In genomic region chr19:35994868-35995654, GRCh38 we compare ENCODE assay signal across 1 cellular context.
A peak's percentile ranks its signal among the peaks of the same experiment; 100 is the strongest.
TF ChIP-seq lines count a peak whose summit lies in the region.

TSS of gene SDHAF1 (plus strand) at chr19:35995188. CDS start at chr19:35995275, 87 bp downstream.

TF ChIP-seq in GM12878, 131 proteins besides CTCF, POLR2A, EP300 and RAD21 (continued from another document and continues in another):
- TF ChIP-seq ZNF687 (IDR thresholded peaks at IDR 0.05) = peak; percentile 91
- TF ChIP-seq STAT1 (conservative IDR thresholded peaks at IDR 0.05) = no peak
- peak; percentile 36 for TF ChIP-seq KLF5 (IDR thresholded peaks at IDR 0.05; ENCODE audit: partially characterized antibody)
- TF ChIP-seq RB1 (IDR thresholded peaks at IDR 0.05; ENCODE audit: borderline replicate concordance) = peak; percentile 64; the same call in 1 of the 2 replicates
- no peak for TF ChIP-seq PAX8 (IDR thresholded peaks at IDR 0.05)
- TF ChIP-seq NFIC (IDR thresholded peaks at IDR 0.05; ENCODE audit: low read depth, low read length) = no peak
- no peak for TF ChIP-seq WRNIP1 (IDR thresholded peaks at IDR 0.05; ENCODE audit: borderline replicate concordance, low read depth, low read length)
- TF ChIP-seq IKZF2 (IDR thresholded peaks at IDR 0.05) = no peak
- TF ChIP-seq PBX3 (IDR thresholded peaks at IDR 0.05; ENCODE audit: insufficient replicate concordance, low read depth, low read length) = no peak
- TF ChIP-seq SIN3A (IDR thresholded peaks at IDR 0.05; ENCODE audit: low read depth, low read length) = peak; percentile 57; the same call in 1 of the 2 replicates
- TF ChIP-seq CBX3 (IDR thresholded peaks at IDR 0.05; ENCODE audit: borderline replicate concordance, low read depth) = no peak
- no peak for TF ChIP-seq SKIL (IDR thresholded peaks at IDR 0.05; ENCODE audit: low read depth, poor library complexity, severe bottlenecking)
- peak; percentile 67 for TF ChIP-seq HCFC1 (IDR thresholded peaks at IDR 0.05; ENCODE audit: low read length)
- TF ChIP-seq KAT2A (conservative IDR thresholded peaks at IDR 0.05; ENCODE audit: control insufficient read depth, low read depth, low read length) = no peak
- TF ChIP-seq SMAD5 (IDR thresholded peaks at IDR 0.05; ENCODE audit: low read depth) = no peak; the same call in 1 of the 2 replicates
- peak; percentile 87 for TF ChIP-seq NKRF (conservative IDR thresholded peaks at IDR 0.05)
- no peak for TF ChIP-seq HDAC6 (IDR thresholded peaks at IDR 0.05; ENCODE audit: unreplicated experiment)
- TF ChIP-seq FOS (IDR thresholded peaks at IDR 0.05; ENCODE audit: borderline replicate concordance, extremely low read depth, insufficient read length) = no peak
- TF ChIP-seq ATF7 (IDR thresholded peaks at IDR 0.05; ENCODE audit: low read depth) = peak; percentile 61; the same call in 1 of the 2 replicates
- 0 out of 2 replicates have a peak, but pooled peaks have one; percentile 20 for TF ChIP-seq BCLAF1 (IDR thresholded peaks at IDR 0.05)
- no peak for TF ChIP-seq HSF1 (IDR thresholded peaks at IDR 0.05; ENCODE audit: low read depth, low read length)
- peak; percentile 92 for TF ChIP-seq DPF2 (IDR thresholded peaks at IDR 0.05)
- TF ChIP-seq HDGF (IDR thresholded peaks at IDR 0.05) = peak; percentile 95
- 0 out of 2 replicates have a peak, but pooled peaks have one; percentile 19 for TF ChIP-seq RELB (IDR thresholded peaks at IDR 0.05; ENCODE audit: low read depth)
- no peak for TF ChIP-seq NFYA (IDR thresholded peaks at IDR 0.05; ENCODE audit: borderline replicate concordance, low read depth, low read length)
- TF ChIP-seq LARP7 (IDR thresholded peaks at IDR 0.05) = peak; percentile 96
- peak; percentile 87 for TF ChIP-seq POLR2AphosphoS2 (IDR thresholded peaks at IDR 0.05; ENCODE audit: low read depth, low read length)
- peak; percentile 78 for TF ChIP-seq SPI1 (IDR thresholded peaks at IDR 0.05; ENCODE audit: borderline replicate concordance, insufficient read depth, low read depth, low read length)
- no peak; the same call in 1 of the 2 replicates for TF ChIP-seq REST (IDR thresholded peaks at IDR 0.05; ENCODE audit: low read depth, low read length)
- peak; percentile 84 for TF ChIP-seq POLR2AphosphoS5 (IDR thresholded peaks at IDR 0.05; ENCODE audit: low read length)
- no peak; the same call in 1 of the 2 replicates for TF ChIP-seq SREBF1 (IDR thresholded peaks at IDR 0.05; ENCODE audit: low read length)
- TF ChIP-seq RAD51 (IDR thresholded peaks at IDR 0.05) = no peak
- TF ChIP-seq NBN (IDR thresholded peaks at IDR 0.05) = peak; percentile 80; the same call in 1 of the 2 replicates
- TF ChIP-seq RELA (IDR thresholded peaks at IDR 0.05; ENCODE audit: borderline replicate concordance, partially characterized antibody) = no peak
- TF ChIP-seq JUND (IDR thresholded peaks at IDR 0.05; ENCODE audit: low read depth, low read length) = no peak
- peak; percentile 84 for TF ChIP-seq CREM (IDR thresholded peaks at IDR 0.05; ENCODE audit: low read depth)
- TF ChIP-seq TCF7 (IDR thresholded peaks at IDR 0.05; ENCODE audit: borderline replicate concordance) = no peak
- TF ChIP-seq MXI1 (IDR thresholded peaks at IDR 0.05; ENCODE audit: low read depth, low read length) = peak; percentile 74
- peak; percentile 96 for TF ChIP-seq IKZF1 (conservative IDR thresholded peaks at IDR 0.05)
- peak; percentile 95 for TF ChIP-seq NR2C1 (IDR thresholded peaks at IDR 0.05)
- TF ChIP-seq RUNX3 (IDR thresholded peaks at IDR 0.05; ENCODE audit: low read length) = peak; percentile 83
- peak; percentile 77 for TF ChIP-seq ZNF207 (IDR thresholded peaks at IDR 0.05; ENCODE audit: borderline replicate concordance)
- TF ChIP-seq PAX5 (IDR thresholded peaks at IDR 0.05; ENCODE audit: borderline replicate concordance, low read depth, low read length) = no peak
- TF ChIP-seq EED (IDR thresholded peaks at IDR 0.05; ENCODE audit: low read depth) = peak; percentile 8; the same call in 1 of the 2 replicates
